9 cellular contexts compared by ENCODE assay signal in genomic region chr7:48389977-48390376, GRCh38.
DNase-seq lines count a peak whose midpoint lies in the region; ATAC-seq and TF ChIP-seq lines count a peak whose summit lies in the region.
"Had no signal": no experiment of that assay in that cellular context is flagged by ENCODE, and none has a peak within 500 bp of the region (broad histone marks: within the 10 kb centered on the region; RNA-seq: fewer than 3 reads in every experiment).

No MANE protein-coding gene starts in this region.

- H3K9me2 ChIP-seq in PC-3 (replicated peaks; ENCODE audit: low read length), result no peaks in the 10 kb centered on the region

- H2AFZ ChIP-seq in ACC112 (ENCODE audit: low read length, unreplicated experiment) (no peak overlapping the region), PC-3 (ENCODE audit: low read length) (peak overlapping the region; percentile 46)

- peak; percentile 88 for DNase-seq in HCEC 1CT
- peak; percentile 91 for DNase-seq in PC-3
- DNase-seq in fibroblast of the conjunctiva (ENCODE audit: low read depth), result peak; percentile 3
- DNase-seq in CD8-positive, alpha-beta memory T cell, result no peak
- DNase-seq in NCI-H345 treated with DMSO at 0.1 percent for 48 hours (lab: John Stamatoyannopoulos, UW; ENCODE audit: unreplicated experiment), result no peak
- DNase-seq in coronary artery (ENCODE audit: low spot score), result no peak
- no peak for DNase-seq in DMS 273 treated with DMSO at 0.1 percent for 48 hours (lab: John Stamatoyannopoulos, UW)

- no TSS peak for BruUV-seq in PC-3 (replicated peaks; lab: Mats Ljungman, UMichigan)

- H3K4me1 ChIP-seq in ACC112 (ENCODE audit: control insufficient read depth, insufficient read depth, low read length, unreplicated experiment) (no peaks in the 10 kb centered on the region), PC-3 (ENCODE audit: insufficient read depth, low read length) (peaks cover 24% of the 10 kb centered on the region)
- no peaks in the 10 kb centered on the region for H3K4me1 ChIP-seq in CD8-positive, alpha-beta memory T cell (ENCODE audit: insufficient read depth, low read length)

- H3F3A ChIP-seq in PC-3 (ENCODE audit: low read length, unreplicated experiment), result peaks cover 8% of the 10 kb centered on the region

- TF ChIP-seq CTCF in PC-3 (conservative IDR thresholded peaks at IDR 0.05; ENCODE audit: low read depth, low read length) (no peak), coronary artery (IDR thresholded peaks at IDR 0.05) (no peak)

- intact Hi-C loops in PC-3 (cut with micrococcal nuclease), result loop anchor here (1.0 kb wide), 3 partner anchors 24 to 91 kb away; no protein-coding TSS in a partner anchor

- no peak overlapping the region for H3K4me3 Mint-ChIP-seq in CD8-positive, alpha-beta memory T cell
- H3K4me3 Mint-ChIP-seq: central memory CD8-positive, alpha-beta T cell had no signal

- POLR2A ChIA-PET in PC-3 (lab: Charles Lee; ENCODE audit: unreplicated experiment), result no interaction called here
- POLR2A ChIA-PET in CD8-positive, alpha-beta memory T cell (lab: Charles Lee), result no interaction called here

- no peaks in the 10 kb centered on the region for H3K27me3 Mint-ChIP-seq in CD8-positive, alpha-beta memory T cell

- no peaks in the 10 kb centered on the region for H3K9me3 ChIP-seq in PC-3 (ENCODE audit: low read length)
- no peaks in the 10 kb centered on the region for H3K9me3 ChIP-seq in CD8-positive, alpha-beta memory T cell (ENCODE audit: low read length)

- H3K9me3 Mint-ChIP-seq in CD8-positive, alpha-beta memory T cell, result peaks cover 0 to 5% (median 0%) of the 10 kb centered on the region in 5 donors

- H3K79me2 ChIP-seq in ACC112 (ENCODE audit: control insufficient read depth, insufficient read depth, low read length, unreplicated experiment), result no peaks in the 10 kb centered on the region
- no peaks in the 10 kb centered on the region for H3K79me2 ChIP-seq in PC-3 (ENCODE audit: low read length)

- H3K4me3 ChIP-seq in ACC112 (ENCODE audit: low read depth, low read length) (no peak overlapping the region), PC-3 (ENCODE audit: low read length) (peak overlapping the region; percentile 29; the same call in 1 of the 2 replicates), coronary artery (no peak overlapping the region)
- no peak overlapping the region for H3K4me3 ChIP-seq in CD8-positive, alpha-beta memory T cell (ENCODE audit: low read length)

- no peaks in the 10 kb centered on the region for H3K36me3 Mint-ChIP-seq in CD8-positive, alpha-beta memory T cell

- CTCF ChIA-PET in PC-3 (lab: Charles Lee), result no interaction called here
- CTCF ChIA-PET in CD8-positive, alpha-beta memory T cell (lab: Charles Lee), result no interaction called here

- H3K27ac ChIP-seq in ACC112 (ENCODE audit: low read depth, low read length), result peak overlapping the region; percentile 40
- H3K27ac ChIP-seq in PC-3 (ENCODE audit: low read length), result peak overlapping the region; percentile 95
- H3K27ac ChIP-seq in CD8-positive, alpha-beta memory T cell (ENCODE audit: low read depth, low read length), result no peak overlapping the region
- no peak overlapping the region for H3K27ac ChIP-seq in coronary artery

- no peaks in the 10 kb centered on the region for H3K36me3 ChIP-seq in ACC112 (ENCODE audit: insufficient read depth, low read length)
- H3K36me3 ChIP-seq in PC-3 (ENCODE audit: low read depth, low read length), result no peaks in the 10 kb centered on the region
- no peaks in the 10 kb centered on the region for H3K36me3 ChIP-seq in CD8-positive, alpha-beta memory T cell (ENCODE audit: insufficient read depth, low read length)

- ATAC-seq in PC-3, result peak; percentile 93

- H3K4me1 Mint-ChIP-seq in CD8-positive, alpha-beta memory T cell, result no peaks in the 10 kb centered on the region
- H3K4me1 Mint-ChIP-seq: central memory CD8-positive, alpha-beta T cell had no signal

- H3K27me3 ChIP-seq in ACC112 (ENCODE audit: insufficient read depth, low read length) (no peaks in the 10 kb centered on the region), PC-3 (ENCODE audit: low read length) (no peaks in the 10 kb centered on the region)
- no peaks in the 10 kb centered on the region for H3K27me3 ChIP-seq in CD8-positive, alpha-beta memory T cell (ENCODE audit: insufficient read depth, low read length, poor library complexity, severe bottlenecking)

- H3K27ac Mint-ChIP-seq in CD8-positive, alpha-beta memory T cell, result no peak overlapping the region

- no peaks in the 10 kb centered on the region for H4K20me1 ChIP-seq in PC-3 (ENCODE audit: low read length)

- H3K4me2 ChIP-seq in PC-3 (ENCODE audit: low read length), result peak overlapping the region; percentile 73

- peak overlapping the region; percentile 67 for H3K9ac ChIP-seq in PC-3 (ENCODE audit: low read length)

Comparison
In these comparisons a context has a peak if more than half of its experiments do, and no peak if none do; other contexts are left out.
1. H3K27ac ChIP-seq: peak in ACC112 (single experiment) and PC-3 (single experiment); none in CD8-positive, alpha-beta memory T cell (single experiment) and coronary artery (0 of 2).
2. DNase-seq: peak in HCEC 1CT (single experiment), PC-3 (single experiment) and fibroblast of the conjunctiva (single experiment); none in CD8-positive, alpha-beta memory T cell (0 of 5), NCI-H345 treated with DMSO at 0.1 percent for 48 hours (single experiment), coronary artery (single experiment) and DMS 273 treated with DMSO at 0.1 percent for 48 hours (single experiment).